In the genomic region with DNA sequence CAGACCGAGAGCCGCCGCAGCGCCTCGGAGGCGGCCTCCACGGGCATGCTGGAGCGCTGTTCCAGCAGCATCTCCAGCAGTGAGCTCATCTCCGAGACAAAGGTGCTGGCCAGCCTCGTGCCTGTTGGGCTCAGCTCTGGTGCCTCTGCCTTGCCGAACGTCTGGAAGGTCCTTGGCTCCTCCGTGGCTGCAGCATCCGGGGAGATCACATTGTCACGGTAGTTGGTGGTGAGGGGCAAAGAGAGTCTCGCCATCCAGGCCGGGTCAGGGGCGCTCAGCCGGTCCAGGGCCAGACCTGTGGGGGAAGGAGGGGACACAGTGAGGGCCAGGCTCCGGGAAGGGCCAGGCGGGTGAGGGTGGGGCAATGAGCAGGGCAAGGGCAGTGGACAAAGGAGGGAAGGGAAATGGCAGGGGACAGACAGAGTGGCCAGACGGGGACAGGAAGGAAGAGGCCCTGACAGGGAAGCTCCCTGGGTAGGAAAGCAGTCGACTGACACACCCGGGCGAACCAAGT, we compare ENCODE assay signal across 14 cellular contexts. TPM values are rescaled to one million over a fixed set of nuclear protein-coding genes. Genes with fewer than 3 reads are reported as not detected.
DNase-seq lines count a peak whose midpoint lies in the region; ATAC-seq and TF ChIP-seq lines count a peak whose summit lies in the region.
"Had no signal": no experiment of that assay in that cellular context is flagged by ENCODE, and none has a peak within 500 bp of the region (broad histone marks: within the 10 kb centered on the region; RNA-seq: fewer than 3 reads in every experiment).

No MANE protein-coding gene starts in this region.

- CTCF ChIA-PET in T-cell (lab: Charles Lee) = interaction anchor here (1.0 kb wide), 2 partner anchors 15 kb away, joined by 3 read pairs; no protein-coding TSS in a partner anchor

- peaks cover 8% of the 10 kb centered on the region for H3K36me3 Mint-ChIP-seq in T-cell

- TF ChIP-seq CTCF in left ventricle myocardium inferior (IDR thresholded peaks at IDR 0.05; ENCODE audit: borderline replicate concordance) (no peak), mucosa of descending colon (IDR thresholded peaks at IDR 0.05) (no peak)

- DNase-seq in Ammon's horn (ENCODE audit: low spot score) (peak; percentile 51), left ventricle myocardium inferior (no peak), mucosa of descending colon (no peak), activated gamma-delta T cell treated with Interleukin-2 at 50 U/mL for 16 hours (no peak), NCI-H1417 (lab: John Stamatoyannopoulos, UW) (no peak), T-cell (no peak)
- no peak for DNase-seq in effector CD8-positive, alpha-beta T cell (lab: John Stamatoyannopoulos, UW)
- DNase-seq: ACHN; activated T-cell treated with anti-CD3 and anti-CD28 coated beads, Interleukin-2, amount 50 U/mL, for 48 hours; hippocampal formation; NCI-H2029 treated with DMSO at 0.1 percent for 48 hours; small intestine had no signal

- no peak overlapping the region for H3K27ac Mint-ChIP-seq in T-cell

- H3K27ac ChIP-seq in angular gyrus (ENCODE audit: low read depth, low read length) (peak overlapping the region; percentile 68), left ventricle myocardium inferior (replicated peaks) (peak overlapping the region; percentile 60)
- H3K27ac ChIP-seq: SK-N-MC had no signal

- H3K9me3 ChIP-seq in left ventricle myocardium inferior (replicated peaks) = no peaks in the 10 kb centered on the region
- no peaks in the 10 kb centered on the region for H3K9me3 ChIP-seq in mucosa of descending colon

- H3K27me3 Mint-ChIP-seq in T-cell = no peaks in the 10 kb centered on the region

- no peaks in the 10 kb centered on the region for H3K9me3 Mint-ChIP-seq in T-cell

- no peaks in the 10 kb centered on the region for H3K27me3 ChIP-seq in left ventricle myocardium inferior (ENCODE audit: low read depth)

- no peak overlapping the region for H3K4me3 Mint-ChIP-seq in T-cell

- H3K4me3 ChIP-seq in left ventricle myocardium inferior (no peak overlapping the region), mucosa of descending colon (no peak overlapping the region)
- H3K4me3 ChIP-seq: SK-N-MC had no signal

- intact Hi-C loops in left ventricle myocardium inferior (cut with micrococcal nuclease) = no loop called here
- intact Hi-C loops in mucosa of descending colon (cut with DNase I, micrococcal nuclease) = no loop called here

- peaks cover 0 to 9% (median 2%) of the 10 kb centered on the region in 3 donors for H3K4me1 Mint-ChIP-seq in T-cell

- ATAC-seq in mucosa of descending colon = peak; percentile 26
- no peak for ATAC-seq in T-cell (replicated peaks in 1 of 4)

- H3K36me3 ChIP-seq in left ventricle myocardium inferior (peaks cover 16% of the 10 kb centered on the region), mucosa of descending colon (ENCODE audit: low read depth) (no peaks in the 10 kb centered on the region)

- POLR2A ChIA-PET in T-cell (lab: Charles Lee) = no interaction called here

- H3K4me1 ChIP-seq in left ventricle myocardium inferior (peaks cover 89% of the 10 kb centered on the region), mucosa of descending colon (ENCODE audit: low read depth) (no peaks in the 10 kb centered on the region)

RNA-seq across cellular contexts. Expression of a gene that starts 12.4 kb away (rescaled TPM):
- total RNA-seq in left ventricle myocardium inferior = 7.6 TPM
- total RNA-seq in mucosa of descending colon = 1 to 10 TPM; 1.2 to 3.2 (median 2.2) TPM
- total RNA-seq in T-cell = under 1 TPM in 2 of 5 donors, not detected in 3; 0.07 to 0.09 TPM

RNA-seq across cellular contexts. Expression of a gene that starts 21.9 kb away (rescaled TPM):
- total RNA-seq in left ventricle myocardium inferior (125 TPM), mucosa of descending colon (100 to 1,000 TPM in 1 of 3 donors, 10 to 100 TPM in 2; 77.8 to 112 (median 84.5) TPM), T-cell (100 to 1,000 TPM in 1 of 5 donors, 10 to 100 TPM in 4; 80.3 to 130 (median 85.2) TPM)

RNA-seq across cellular contexts. Expression of a gene that starts 23.3 kb away (rescaled TPM):
- total RNA-seq in left ventricle myocardium inferior = 120 TPM
- total RNA-seq in mucosa of descending colon = 10 to 100 TPM; 63.5 to 69.1 (median 67.9) TPM
- 10 to 100 TPM; 16.4 to 35.8 (median 28.2) TPM for total RNA-seq in T-cell
